Comparison of ENCODE assay signal across 8 cellular contexts in genomic region chr6:137094411-137095008, GRCh38. TPM values are rescaled to one million over a fixed set of nuclear protein-coding genes. Genes with fewer than 3 reads are reported as not detected.
DNase-seq lines count a peak whose midpoint lies in the region; ATAC-seq and TF ChIP-seq lines count a peak whose summit lies in the region.

No MANE protein-coding gene starts in this region.

- H3K9ac ChIP-seq in parathyroid adenoma: no peak overlapping the region

- H3K4me1 ChIP-seq in parathyroid adenoma: no peaks in the 10 kb centered on the region

- H3K36me3 ChIP-seq in parathyroid adenoma (ENCODE audit: control insufficient read depth, insufficient read depth, low read length): no peaks in the 10 kb centered on the region

- H3K27ac ChIP-seq in 22Rv1 (no peak overlapping the region), parathyroid adenoma (no peak overlapping the region)

- DNase-seq in KG1 (lab: John Stamatoyannopoulos, UW) (peak; percentile 67), SIG-M5 (lab: John Stamatoyannopoulos, UW) (peak; percentile 41), glomerular endothelial cell (ENCODE audit: extremely low read depth, low read depth, low spot score) (peak; percentile 47)
- peak; percentile 51 for DNase-seq in activated naive CD4-positive, alpha-beta T cell treated with Interleukin-2 at 50 U/mL for 16 hours

- H3K27me3 ChIP-seq in parathyroid adenoma (ENCODE audit: control insufficient read depth, insufficient read depth, low read length): no peaks in the 10 kb centered on the region

- H3K9me3 ChIP-seq in parathyroid adenoma (ENCODE audit: control insufficient read depth, low read length): no peaks in the 10 kb centered on the region

- no peak overlapping the region for H3K4me3 ChIP-seq in parathyroid adenoma (ENCODE audit: low read depth, low read length)

- TF ChIP-seq CTCF in 22Rv1 (IDR thresholded peaks at IDR 0.05) (peak; percentile 86), GM12872 (IDR thresholded peaks at IDR 0.05; ENCODE audit: insufficient read depth, low read depth, low read length) (peak; percentile 71), parathyroid adenoma (IDR thresholded peaks at IDR 0.05) (peak; percentile 85)

- H3K4me2 ChIP-seq in parathyroid adenoma (ENCODE audit: low read length): no peak overlapping the region

- H3K79me2 ChIP-seq in parathyroid adenoma: no peaks in the 10 kb centered on the region

- ATAC-seq in GM21381 (IDR thresholded peaks at IDR 0.05; ENCODE audit: unreplicated experiment): no peak

- H2AFZ ChIP-seq in parathyroid adenoma: no peak overlapping the region

RNA-seq across cellular contexts. Expression of gene IL20RA, which starts 49.7 kb away (rescaled TPM):
- total RNA-seq in glomerular endothelial cell: 0.06 and 0.48 TPM in 2 replicates
